Comparison of ENCODE assay signal across 16 cellular contexts in genomic region chr20:53322651-53323050, GRCh38.
DNase-seq lines count a peak whose midpoint lies in the region; ATAC-seq and TF ChIP-seq lines count a peak whose summit lies in the region.
"Had no signal": no experiment of that assay in that cellular context is flagged by ENCODE, and none has a peak within 500 bp of the region (broad histone marks: within the 10 kb centered on the region; RNA-seq: fewer than 3 reads in every experiment).

No MANE protein-coding gene starts in this region.

- H3K27ac ChIP-seq in stomach, result no peak overlapping the region
- H3K27ac ChIP-seq: gastrocnemius medialis, pancreas had no signal

- no peak overlapping the region for H3K4me3 Mint-ChIP-seq in activated naive CD4-positive, alpha-beta T cell treated with anti-CD3 and anti-CD28 coated beads for 36 hours
- no peak overlapping the region for H3K4me3 Mint-ChIP-seq in activated CD8-positive, alpha-beta T cell treated with anti-CD3 and anti-CD28 coated beads for 36 hours
- H3K4me3 Mint-ChIP-seq in activated naive CD8-positive, alpha-beta T cell treated with anti-CD3 and anti-CD28 coated beads, Interleukin-2, amount 50 U/mL, for 24 hours, result no peak overlapping the region
- no peak overlapping the region for H3K4me3 Mint-ChIP-seq in stimulated activated naive CD8-positive, alpha-beta T cell treated with anti-CD3 and anti-CD28 coated beads, Interleukin-15, Interleukin-2, amounts not matched to agents 100 ng/mL and 50 ng/mL, for 24 hours

- H3K27me3 Mint-ChIP-seq in activated naive CD4-positive, alpha-beta T cell treated with anti-CD3 and anti-CD28 coated beads for 36 hours (ENCODE audit: low read depth), result no peaks in the 10 kb centered on the region
- no peaks in the 10 kb centered on the region for H3K27me3 Mint-ChIP-seq in activated CD8-positive, alpha-beta T cell treated with anti-CD3 and anti-CD28 coated beads for 36 hours
- H3K27me3 Mint-ChIP-seq in activated naive CD8-positive, alpha-beta T cell treated with anti-CD3 and anti-CD28 coated beads, Interleukin-2, amount 50 U/mL, for 24 hours, result no peaks in the 10 kb centered on the region
- no peaks in the 10 kb centered on the region for H3K27me3 Mint-ChIP-seq in stimulated activated naive CD8-positive, alpha-beta T cell treated with anti-CD3 and anti-CD28 coated beads, Interleukin-15, Interleukin-2, amounts not matched to agents 100 ng/mL and 50 ng/mL, for 24 hours

- H3K36me3 Mint-ChIP-seq in activated naive CD4-positive, alpha-beta T cell treated with anti-CD3 and anti-CD28 coated beads for 36 hours (ENCODE audit: low read depth), result peaks cover 14% of the 10 kb centered on the region
- peaks cover 2% of the 10 kb centered on the region for H3K36me3 Mint-ChIP-seq in activated CD8-positive, alpha-beta T cell treated with anti-CD3 and anti-CD28 coated beads for 36 hours (ENCODE audit: low read depth)
- H3K36me3 Mint-ChIP-seq in activated naive CD8-positive, alpha-beta T cell treated with anti-CD3 and anti-CD28 coated beads, Interleukin-2, amount 50 U/mL, for 24 hours (ENCODE audit: low read depth), result peaks cover 5% of the 10 kb centered on the region
- H3K36me3 Mint-ChIP-seq in stimulated activated naive CD8-positive, alpha-beta T cell treated with anti-CD3 and anti-CD28 coated beads, Interleukin-15, Interleukin-2, amounts not matched to agents 100 ng/mL and 50 ng/mL, for 24 hours (ENCODE audit: low read depth), result no peaks in the 10 kb centered on the region

- H3K4me1 ChIP-seq in stomach, result no peaks in the 10 kb centered on the region
- H3K4me1 ChIP-seq: gastrocnemius medialis, pancreas had no signal

- no peak for TF ChIP-seq EP300 in stomach (IDR thresholded peaks at IDR 0.05)

- intact Hi-C loops in activated naive CD4-positive, alpha-beta T cell treated with anti-CD3 and anti-CD28 coated beads for 36 hours (cut with micrococcal nuclease), result no loop called here
- intact Hi-C loops in activated CD8-positive, alpha-beta T cell treated with anti-CD3 and anti-CD28 coated beads for 36 hours (cut with micrococcal nuclease), result no loop called here
- intact Hi-C loops in stomach (cut with DNase I; ENCODE audit: low total_unique reads), result no loop called here

- POLR2A ChIA-PET in activated CD8-positive, alpha-beta T cell treated with anti-CD3 and anti-CD28 coated beads for 36 hours (lab: Charles Lee), result no interaction called here

- TF ChIP-seq CTCF in activated CD8-positive, alpha-beta T cell treated with anti-CD3 and anti-CD28 coated beads for 36 hours (IDR thresholded peaks at IDR 0.05), result no peak
- no peak for TF ChIP-seq CTCF in stomach (IDR thresholded peaks at IDR 0.05)

- peak; percentile 87 for ATAC-seq in activated CD8-positive, alpha-beta T cell treated with anti-CD3 and anti-CD28 coated beads for 36 hours
- ATAC-seq in activated naive CD8-positive, alpha-beta T cell treated with anti-CD3 and anti-CD28 coated beads, Interleukin-2, amount 50 U/mL, for 24 hours, result peak; percentile 74
- ATAC-seq in GM18498 (IDR thresholded peaks at IDR 0.05; ENCODE audit: unreplicated experiment), result no peak
- ATAC-seq in GM18868 (IDR thresholded peaks at IDR 0.05; ENCODE audit: unreplicated experiment), result no peak
- ATAC-seq: gastrocnemius medialis, pancreas had no signal

- peaks cover 31% of the 10 kb centered on the region for H3K4me1 Mint-ChIP-seq in activated naive CD4-positive, alpha-beta T cell treated with anti-CD3 and anti-CD28 coated beads for 36 hours (ENCODE audit: low read depth)
- H3K4me1 Mint-ChIP-seq in activated CD8-positive, alpha-beta T cell treated with anti-CD3 and anti-CD28 coated beads for 36 hours (ENCODE audit: low read depth), result peaks cover 9% of the 10 kb centered on the region
- H3K4me1 Mint-ChIP-seq in activated naive CD8-positive, alpha-beta T cell treated with anti-CD3 and anti-CD28 coated beads, Interleukin-2, amount 50 U/mL, for 24 hours, result peaks cover 12% of the 10 kb centered on the region
- peaks cover 9% of the 10 kb centered on the region for H3K4me1 Mint-ChIP-seq in stimulated activated naive CD8-positive, alpha-beta T cell treated with anti-CD3 and anti-CD28 coated beads, Interleukin-15, Interleukin-2, amounts not matched to agents 100 ng/mL and 50 ng/mL, for 24 hours (ENCODE audit: low read depth)

- no peaks in the 10 kb centered on the region for H3K27me3 ChIP-seq in stomach
- H3K27me3 ChIP-seq: gastrocnemius medialis, pancreas had no signal

- CTCF ChIA-PET in activated naive CD4-positive, alpha-beta T cell treated with anti-CD3 and anti-CD28 coated beads for 36 hours (lab: Charles Lee), result interaction anchor here (1.0 kb wide), 1 partner anchor 14 kb away, joined by 3 read pairs; no protein-coding TSS in a partner anchor
- CTCF ChIA-PET in activated CD8-positive, alpha-beta T cell treated with anti-CD3 and anti-CD28 coated beads for 36 hours (lab: Charles Lee), result interaction anchor here (1.0 kb wide), 1 partner anchor 13 kb away, joined by 3 read pairs; no protein-coding TSS in a partner anchor

- H3K36me3 ChIP-seq in stomach, result no peaks in the 10 kb centered on the region
- H3K36me3 ChIP-seq: gastrocnemius medialis, pancreas had no signal

- peaks cover 7% of the 10 kb centered on the region for H3K9me3 Mint-ChIP-seq in activated naive CD4-positive, alpha-beta T cell treated with anti-CD3 and anti-CD28 coated beads for 36 hours
- peaks cover 5% of the 10 kb centered on the region for H3K9me3 Mint-ChIP-seq in activated CD8-positive, alpha-beta T cell treated with anti-CD3 and anti-CD28 coated beads for 36 hours
- peaks cover 11% of the 10 kb centered on the region for H3K9me3 Mint-ChIP-seq in activated naive CD8-positive, alpha-beta T cell treated with anti-CD3 and anti-CD28 coated beads, Interleukin-2, amount 50 U/mL, for 24 hours
- peaks cover 7% of the 10 kb centered on the region for H3K9me3 Mint-ChIP-seq in stimulated activated naive CD8-positive, alpha-beta T cell treated with anti-CD3 and anti-CD28 coated beads, Interleukin-15, Interleukin-2, amounts not matched to agents 100 ng/mL and 50 ng/mL, for 24 hours

- TF ChIP-seq POLR2A in stomach (IDR thresholded peaks at IDR 0.05), result no peak

- peak; percentile 57 for DNase-seq in activated naive CD4-positive, alpha-beta T cell treated with anti-CD3 and anti-CD28 coated beads for 36 hours
- DNase-seq in activated naive CD4-positive, alpha-beta T cell treated with anti-CD3 and anti-CD28 coated beads, Interleukin-2, amount 50 U/mL, for 16 hours, result no peak
- DNase-seq in activated CD8-positive, alpha-beta T cell treated with anti-CD3 and anti-CD28 coated beads for 36 hours, result peak; percentile 62
- peak; percentile 19 for DNase-seq in activated naive CD8-positive, alpha-beta T cell treated with anti-CD3 and anti-CD28 coated beads, Interleukin-2, amount 50 U/mL, for 24 hours
- no peak for DNase-seq in stomach
- DNase-seq: aorta; DND-41; gastrocnemius medialis; NCI-H1092 treated with DMSO at 0.1 percent for 48 hours; NCI-H748 treated with DMSO at 0.1 percent for 48 hours; pancreas; stimulated activated naive CD4-positive, alpha-beta T cell treated with Interleukin-2 at 50 U/mL for 16 hours had no signal

- H3K4me3 ChIP-seq in stomach, result no peak overlapping the region
- H3K4me3 ChIP-seq: gastrocnemius medialis, pancreas had no signal

- WGBS in stomach, 5 donors, result 61 to 84% (median 77%) methylated on average over 3 of the region's 3 CpGs

- H3K27ac Mint-ChIP-seq in activated naive CD4-positive, alpha-beta T cell treated with anti-CD3 and anti-CD28 coated beads for 36 hours, result peak overlapping the region; percentile 62
- H3K27ac Mint-ChIP-seq in activated CD8-positive, alpha-beta T cell treated with anti-CD3 and anti-CD28 coated beads for 36 hours, result peak overlapping the region; percentile 74
- H3K27ac Mint-ChIP-seq in activated naive CD8-positive, alpha-beta T cell treated with anti-CD3 and anti-CD28 coated beads, Interleukin-2, amount 50 U/mL, for 24 hours, result peak overlapping the region; percentile 52
- H3K27ac Mint-ChIP-seq in stimulated activated naive CD8-positive, alpha-beta T cell treated with anti-CD3 and anti-CD28 coated beads, Interleukin-15, Interleukin-2, amounts not matched to agents 100 ng/mL and 50 ng/mL, for 24 hours, result peak overlapping the region; percentile 86
- H3K27ac Mint-ChIP-seq: CD4-positive, CD25-positive, alpha-beta regulatory T cell had no signal

- no peaks in the 10 kb centered on the region for H3K9me3 ChIP-seq in stomach
- H3K9me3 ChIP-seq: gastrocnemius medialis, pancreas had no signal

Comparison
In these comparisons a context has a peak if more than half of its experiments do, and no peak if none do; other contexts are left out.
1. DNase-seq: peak in activated naive CD4-positive, alpha-beta T cell treated with anti-CD3 and anti-CD28 coated beads for 36 hours (single experiment), activated CD8-positive, alpha-beta T cell treated with anti-CD3 and anti-CD28 coated beads for 36 hours (single experiment) and activated naive CD8-positive, alpha-beta T cell treated with anti-CD3 and anti-CD28 coated beads, Interleukin-2, amount 50 U/mL, for 24 hours (single experiment); none in activated naive CD4-positive, alpha-beta T cell treated with anti-CD3 and anti-CD28 coated beads, Interleukin-2, amount 50 U/mL, for 16 hours (single experiment) and stomach (single experiment).
2. ATAC-seq: peak in activated CD8-positive, alpha-beta T cell treated with anti-CD3 and anti-CD28 coated beads for 36 hours (single experiment) and activated naive CD8-positive, alpha-beta T cell treated with anti-CD3 and anti-CD28 coated beads, Interleukin-2, amount 50 U/mL, for 24 hours (single experiment); none in GM18498 (single experiment) and GM18868 (single experiment).
3. Peak in every context shown above with its lines, with median percentiles within 50 percentile points of each other: H3K27ac Mint-ChIP-seq.